9 cellular contexts compared by ENCODE assay signal in the genomic region with DNA sequence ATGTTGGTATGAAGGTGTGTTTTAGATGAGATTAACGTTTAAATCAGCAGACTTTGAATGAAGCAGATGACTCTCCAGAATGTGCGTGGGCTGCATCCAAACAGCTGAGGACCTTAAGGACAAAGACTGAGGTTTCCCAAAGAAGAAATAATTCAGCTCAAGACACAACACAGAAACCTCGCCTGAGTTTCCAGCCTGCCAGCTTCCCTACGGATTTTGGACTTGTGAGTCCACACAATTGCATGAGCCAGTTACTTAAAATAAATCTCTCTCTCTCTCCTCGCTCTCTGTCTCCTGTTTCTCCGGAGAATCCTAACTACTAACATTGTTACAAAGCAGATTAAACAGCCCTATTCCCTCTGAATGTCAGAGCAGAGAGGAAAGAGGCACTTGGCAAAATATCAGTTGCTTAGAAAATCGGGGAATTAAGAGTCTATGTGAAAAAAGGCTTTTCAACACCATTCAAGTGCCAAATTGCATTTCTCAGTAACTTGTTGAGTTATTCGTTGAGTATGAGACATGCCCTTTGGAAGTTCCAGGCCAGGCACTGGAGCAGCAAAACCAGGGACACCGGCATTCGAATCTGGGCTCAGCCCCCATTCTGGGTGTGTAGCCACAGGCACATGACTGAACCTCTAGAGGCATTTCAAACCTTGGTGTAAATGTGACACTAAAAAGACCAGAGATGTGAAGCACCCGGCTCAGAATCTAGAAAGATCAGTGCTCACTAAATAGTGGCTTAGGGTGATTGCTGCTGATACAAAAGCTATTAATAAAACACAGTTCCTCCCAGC.
DNase-seq lines count a peak whose midpoint lies in the region; ATAC-seq and TF ChIP-seq lines count a peak whose summit lies in the region.
"Had no signal": no experiment of that assay in that cellular context is flagged by ENCODE, and none has a peak within 500 bp of the region (broad histone marks: within the 10 kb centered on the region; RNA-seq: fewer than 3 reads in every experiment).

No MANE protein-coding gene starts in this region.

- intact Hi-C loops in prostate gland (cut with DNase I): no loop called here

- no peaks in the 10 kb centered on the region for H3K36me3 ChIP-seq in adipocyte (ENCODE audit: control insufficient read depth, insufficient read depth, low read length, severe bottlenecking)
- no peaks in the 10 kb centered on the region for H3K36me3 ChIP-seq in prostate gland
- H3K36me3 ChIP-seq: BLaER1 had no signal

- H3K4me3 ChIP-seq in AG10803 (ENCODE audit: low read length): peak overlapping the region; percentile 41
- H3K4me3 ChIP-seq in adipocyte (ENCODE audit: low read length): peak overlapping the region; percentile 75
- no peak overlapping the region for H3K4me3 ChIP-seq in prostate gland
- H3K4me3 ChIP-seq: BLaER1 had no signal

- no peaks in the 10 kb centered on the region for H3K27me3 ChIP-seq in adipocyte (replicated peaks; ENCODE audit: control insufficient read depth, insufficient read depth, low read length)
- H3K27me3 ChIP-seq in foreskin keratinocyte: no peaks in the 10 kb centered on the region
- no peaks in the 10 kb centered on the region for H3K27me3 ChIP-seq in prostate gland (replicated peaks; ENCODE audit: insufficient read depth)
- H3K27me3 ChIP-seq: BLaER1 had no signal

- peak overlapping the region; percentile 91 for H3K27ac ChIP-seq in foreskin keratinocyte
- peak overlapping the region; percentile 62 to 70 for H3K27ac ChIP-seq in prostate gland
- H3K27ac ChIP-seq: BLaER1 had no signal

- DNase-seq in AG10803 (ENCODE audit: low read depth): peak; percentile 63
- DNase-seq in adipocyte (ENCODE audit: low read depth): peak; percentile 21
- DNase-seq in foreskin keratinocyte: no peak
- DNase-seq in prostate gland (ENCODE audit: low spot score): no peak
- no peak for DNase-seq in stimulated activated naive CD8-positive, alpha-beta T cell treated with anti-CD3 and anti-CD28 coated beads, Interleukin-15, Interleukin-2, amounts not matched to agents 100 U/mL and 50 U/mL, for 24 hours
- DNase-seq in NCI-H345 (lab: John Stamatoyannopoulos, UW): no peak
- no peak for DNase-seq in UCSD-AML1 (lab: John Stamatoyannopoulos, UW; ENCODE audit: unreplicated experiment)

- 54% methylated on average over 11 of the region's 11 CpGs for WGBS in prostate gland

- H3K9me3 ChIP-seq in adipocyte (ENCODE audit: control insufficient read depth, low read length) (no peaks in the 10 kb centered on the region), prostate gland (no peaks in the 10 kb centered on the region)
- H3K9me3 ChIP-seq: BLaER1 had no signal

- ATAC-seq in foreskin keratinocyte: no peak
- ATAC-seq in stimulated activated naive CD8-positive, alpha-beta T cell treated with anti-CD3 and anti-CD28 coated beads, Interleukin-15, Interleukin-2, amounts not matched to agents 100 U/mL and 50 U/mL, for 24 hours: no peak
- ATAC-seq in GM21786 (IDR thresholded peaks at IDR 0.05; ENCODE audit: unreplicated experiment): no peak

- peak overlapping the region; percentile 76 for H3K9ac ChIP-seq in adipocyte (ENCODE audit: low read length)
- H3K9ac ChIP-seq: BLaER1 had no signal

- TF ChIP-seq CTCF in AG10803 (conservative IDR thresholded peaks at IDR 0.05; ENCODE audit: low read length): no peak
- TF ChIP-seq CTCF in foreskin keratinocyte (conservative IDR thresholded peaks at IDR 0.05): no peak
- no peak for TF ChIP-seq CTCF in prostate gland (IDR thresholded peaks at IDR 0.05)

- H3K4me1 ChIP-seq in adipocyte (ENCODE audit: control insufficient read depth, insufficient read depth, low read length) (peaks cover 35% of the 10 kb centered on the region), foreskin keratinocyte (peaks cover 15% of the 10 kb centered on the region), prostate gland (replicated peaks) (no peaks in the 10 kb centered on the region)

- TF ChIP-seq POLR2A in prostate gland (IDR thresholded peaks at IDR 0.05): no peak

Comparison
In these comparisons a context has a peak if more than half of its experiments do, and no peak if none do; other contexts are left out.
1. DNase-seq: peak in AG10803 (single experiment) and adipocyte (single experiment); none in foreskin keratinocyte (0 of 2), prostate gland (single experiment), stimulated activated naive CD8-positive, alpha-beta T cell treated with anti-CD3 and anti-CD28 coated beads, Interleukin-15, Interleukin-2, amounts not matched to agents 100 U/mL and 50 U/mL, for 24 hours (single experiment), NCI-H345 (single experiment) and UCSD-AML1 (single experiment).
2. H3K4me3 ChIP-seq: peak in AG10803 (single experiment) and adipocyte (single experiment); none in prostate gland (0 of 2).